ENCODE assay signal across 13 cellular contexts in genomic region chr7:55556031-55556430, GRCh38. TPM values are rescaled to one million over a fixed set of nuclear protein-coding genes. Genes with fewer than 3 reads are reported as not detected.
DNase-seq lines count a peak whose midpoint lies in the region; ATAC-seq and TF ChIP-seq lines count a peak whose summit lies in the region.
"Had no signal": no experiment of that assay in that cellular context is flagged by ENCODE, and none has a peak within 500 bp of the region (broad histone marks: within the 10 kb centered on the region; RNA-seq: fewer than 3 reads in every experiment).

No MANE protein-coding gene starts in this region.

- H3K4me1 ChIP-seq in upper lobe of right lung: peaks cover 16% of the 10 kb centered on the region

- TF ChIP-seq CTCF in HFFc6 (IDR thresholded peaks at IDR 0.05) (no peak), omental fat pad (IDR thresholded peaks at IDR 0.05) (no peak), upper lobe of right lung (IDR thresholded peaks at IDR 0.05) (no peak)

- H3K4me3 Mint-ChIP-seq in activated naive CD4-positive, alpha-beta T cell treated with anti-CD3 and anti-CD28 coated beads, Interleukin-2, amount 50 U/mL, for 24 hours: peak overlapping the region; percentile 13
- H3K4me3 Mint-ChIP-seq in HFFc6: no peak overlapping the region
- H3K4me3 Mint-ChIP-seq in activated T-helper 2 cell treated with anti-CD3 and anti-CD28 coated beads, Interferon-gamma antibody, Interleukin-2, Interleukin-4, amounts not matched to agents 10 μg/mL and 5 μg/mL and 100 μg/mL, durations not matched to agents 14 hours and 24 hours and 36 hours (ENCODE audit: low read depth): peak overlapping the region; percentile 20
- peak overlapping the region; percentile 25 to 36 for H3K4me3 Mint-ChIP-seq in stimulated activated naive B cell treated with anti-CD40 and anti-IgM and Interleukin-4, amounts not matched to agents 10 μg/mL and 1 μg/mL and 100 μg/mL, for 72 hours

- no peaks in the 10 kb centered on the region for H3K9me3 Mint-ChIP-seq in activated naive CD4-positive, alpha-beta T cell treated with anti-CD3 and anti-CD28 coated beads, Interleukin-2, amount 50 U/mL, for 24 hours
- no peaks in the 10 kb centered on the region for H3K9me3 Mint-ChIP-seq in HFFc6
- no peaks in the 10 kb centered on the region for H3K9me3 Mint-ChIP-seq in activated T-helper 2 cell treated with anti-CD3 and anti-CD28 coated beads, Interferon-gamma antibody, Interleukin-2, Interleukin-4, amounts not matched to agents 10 μg/mL and 5 μg/mL and 100 μg/mL, durations not matched to agents 14 hours and 24 hours and 36 hours
- H3K9me3 Mint-ChIP-seq in stimulated activated naive B cell treated with anti-CD40 and anti-IgM and Interleukin-4, amounts not matched to agents 10 μg/mL and 1 μg/mL and 100 μg/mL, for 72 hours: no peaks in the 10 kb centered on the region

- H3K36me3 Mint-ChIP-seq in activated naive CD4-positive, alpha-beta T cell treated with anti-CD3 and anti-CD28 coated beads, Interleukin-2, amount 50 U/mL, for 24 hours: peaks cover 17% of the 10 kb centered on the region
- peaks cover 20% of the 10 kb centered on the region for H3K36me3 Mint-ChIP-seq in HFFc6 (ENCODE audit: low read depth)
- peaks cover 32% of the 10 kb centered on the region for H3K36me3 Mint-ChIP-seq in activated T-helper 2 cell treated with anti-CD3 and anti-CD28 coated beads, Interferon-gamma antibody, Interleukin-2, Interleukin-4, amounts not matched to agents 10 μg/mL and 5 μg/mL and 100 μg/mL, durations not matched to agents 14 hours and 24 hours and 36 hours (ENCODE audit: low read depth)
- H3K36me3 Mint-ChIP-seq in stimulated activated naive B cell treated with anti-CD40 and anti-IgM and Interleukin-4, amounts not matched to agents 10 μg/mL and 1 μg/mL and 100 μg/mL, for 72 hours: peaks cover 49 to 83% of the 10 kb centered on the region in 2 donors

- no peak for ATAC-seq in stimulated activated naive B cell treated with anti-CD40 and anti-IgM and Interleukin-4, amounts not matched to agents 10 μg/mL and 1 μg/mL and 100 μg/mL, for 72 hours (replicated peaks)
- ATAC-seq in omental fat pad (ENCODE audit: low FRiP score): no peak
- no peak for ATAC-seq in upper lobe of right lung
- ATAC-seq: right cardiac atrium had no signal

- H3K27me3 Mint-ChIP-seq in activated naive CD4-positive, alpha-beta T cell treated with anti-CD3 and anti-CD28 coated beads, Interleukin-2, amount 50 U/mL, for 24 hours: no peaks in the 10 kb centered on the region
- peaks cover 2% of the 10 kb centered on the region; the same call in 1 of the 2 replicates for H3K27me3 Mint-ChIP-seq in HFFc6 (ENCODE audit: insufficient read depth)
- no peaks in the 10 kb centered on the region for H3K27me3 Mint-ChIP-seq in activated T-helper 2 cell treated with anti-CD3 and anti-CD28 coated beads, Interferon-gamma antibody, Interleukin-2, Interleukin-4, amounts not matched to agents 10 μg/mL and 5 μg/mL and 100 μg/mL, durations not matched to agents 14 hours and 24 hours and 36 hours (ENCODE audit: low read depth)
- no peaks in the 10 kb centered on the region for H3K27me3 Mint-ChIP-seq in stimulated activated naive B cell treated with anti-CD40 and anti-IgM and Interleukin-4, amounts not matched to agents 10 μg/mL and 1 μg/mL and 100 μg/mL, for 72 hours

- no peaks in the 10 kb centered on the region for H3K27me3 ChIP-seq in upper lobe of right lung

- peaks cover 99% of the 10 kb centered on the region for H3K4me1 Mint-ChIP-seq in activated naive CD4-positive, alpha-beta T cell treated with anti-CD3 and anti-CD28 coated beads, Interleukin-2, amount 50 U/mL, for 24 hours
- H3K4me1 Mint-ChIP-seq in HFFc6 (ENCODE audit: low read depth): peaks cover 80% of the 10 kb centered on the region
- H3K4me1 Mint-ChIP-seq in activated T-helper 2 cell treated with anti-CD3 and anti-CD28 coated beads, Interferon-gamma antibody, Interleukin-2, Interleukin-4, amounts not matched to agents 10 μg/mL and 5 μg/mL and 100 μg/mL, durations not matched to agents 14 hours and 24 hours and 36 hours (ENCODE audit: low read depth): peaks cover 62% of the 10 kb centered on the region
- peaks cover 79 to 97% of the 10 kb centered on the region in 2 donors for H3K4me1 Mint-ChIP-seq in stimulated activated naive B cell treated with anti-CD40 and anti-IgM and Interleukin-4, amounts not matched to agents 10 μg/mL and 1 μg/mL and 100 μg/mL, for 72 hours

- no peaks in the 10 kb centered on the region for H3K36me3 ChIP-seq in upper lobe of right lung

- H3K4me3 ChIP-seq in upper lobe of right lung: no peak overlapping the region
- H3K4me3 ChIP-seq: lung had no signal

- peak overlapping the region; percentile 74 for H3K27ac Mint-ChIP-seq in activated naive CD4-positive, alpha-beta T cell treated with anti-CD3 and anti-CD28 coated beads, Interleukin-2, amount 50 U/mL, for 24 hours
- H3K27ac Mint-ChIP-seq in HFFc6: peak overlapping the region; percentile 3; the same call in 1 of the 2 replicates
- peak overlapping the region; percentile 61 for H3K27ac Mint-ChIP-seq in activated T-helper 2 cell treated with anti-CD3 and anti-CD28 coated beads, Interferon-gamma antibody, Interleukin-2, Interleukin-4, amounts not matched to agents 10 μg/mL and 5 μg/mL and 100 μg/mL, durations not matched to agents 14 hours and 24 hours and 36 hours
- peak overlapping the region; percentile 88 for H3K27ac Mint-ChIP-seq in stimulated activated naive B cell treated with anti-CD40 and anti-IgM and Interleukin-4, amounts not matched to agents 10 μg/mL and 1 μg/mL and 100 μg/mL, for 72 hours

- no peaks in the 10 kb centered on the region for H3K9me3 ChIP-seq in upper lobe of right lung

- H3K27ac ChIP-seq in upper lobe of right lung: no peak overlapping the region

- intact Hi-C loops in activated T-helper 2 cell treated with anti-CD3 and anti-CD28 coated beads, Interferon-gamma antibody, Interleukin-2, Interleukin-4, amounts not matched to agents 10 μg/mL and 5 μg/mL and 100 μg/mL, durations not matched to agents 14 hours and 24 hours and 36 hours (cut with micrococcal nuclease): loop anchor here (1.0 kb wide), 2 partner anchors 13 to 22 kb away; no protein-coding TSS in a partner anchor
- intact Hi-C loops in upper lobe of right lung (cut with DNase I): no loop called here

- no peak for DNase-seq in activated naive CD4-positive, alpha-beta T cell (lab: John Stamatoyannopoulos, UW)
- DNase-seq in HFFc6: no peak
- DNase-seq in activated T-helper 2 cell treated with anti-CD3 and anti-CD28 coated beads, Interferon-gamma antibody, Interleukin-2, Interleukin-4, amounts not matched to agents 10 μg/mL and 5 μg/mL and 100 μg/mL, durations not matched to agents 14 hours and 24 hours and 36 hours (ENCODE audit: low spot score): no peak
- no peak for DNase-seq in stimulated activated naive B cell treated with anti-CD40 and anti-IgM and Interleukin-4, amounts not matched to agents 10 μg/mL and 1 μg/mL and 100 μg/mL, for 72 hours
- no peak for DNase-seq in epidermal melanocyte (ENCODE audit: insufficient read length, low spot score)
- DNase-seq in omental fat pad (ENCODE audit: low spot score): no peak
- no peak for DNase-seq in upper lobe of right lung
- DNase-seq: caudate nucleus, H7, NCI-H345, right cardiac atrium had no signal

RNA-seq across cellular contexts. Expression of gene VOPP1, which starts 16.3 kb away (rescaled TPM):
- 100 to 1,000 TPM; 103 to 135 (median 122) TPM for total RNA-seq in HFFc6 (2021; fragmentation: NEBNext Ultra II Directional; extraction: Animal tissue kit (Norgen Biotek cat#: 25700))
- total RNA-seq in activated T-helper 2 cell treated with anti-CD3 and anti-CD28 coated beads, Interferon-gamma antibody, Interleukin-2, Interleukin-4, amounts not matched to agents 10 μg/mL and 5 μg/mL and 100 μg/mL, durations not matched to agents 14 hours and 24 hours and 36 hours: 53.7 and 56.0 TPM in 2 replicates
- total RNA-seq in omental fat pad: 10 to 100 TPM; 31.3 to 64.0 (median 57.9) TPM
- 53.7 TPM for total RNA-seq in upper lobe of right lung

Comparison
In these comparisons a context has a peak if more than half of its experiments do, and no peak if none do; other contexts are left out.
1. H3K27ac Mint-ChIP-seq: peak in every context shown above with its lines; median percentile 88 in stimulated activated naive B cell treated with anti-CD40 and anti-IgM and Interleukin-4, amounts not matched to agents 10 μg/mL and 1 μg/mL and 100 μg/mL, for 72 hours; 74 in activated naive CD4-positive, alpha-beta T cell treated with anti-CD3 and anti-CD28 coated beads, Interleukin-2, amount 50 U/mL, for 24 hours; 61 in activated T-helper 2 cell treated with anti-CD3 and anti-CD28 coated beads, Interferon-gamma antibody, Interleukin-2, Interleukin-4, amounts not matched to agents 10 μg/mL and 5 μg/mL and 100 μg/mL, durations not matched to agents 14 hours and 24 hours and 36 hours; 3 in HFFc6.